8 cellular contexts compared by ENCODE assay signal in genomic region chr5:137888875-137889759, GRCh38. TPM values are rescaled to one million over a fixed set of nuclear protein-coding genes. Genes with fewer than 3 reads are reported as not detected.
A peak's percentile ranks its signal among the peaks of the same experiment; 100 is the strongest.
DNase-seq lines count a peak whose midpoint lies in the region; ATAC-seq and TF ChIP-seq lines count a peak whose summit lies in the region.

Gene PKD2L2 (plus strand): TSS chr5:137889457. CDS start chr5:137889492, 35 bp downstream.

- no peak for TF ChIP-seq CTCF in AG04450 (IDR thresholded peaks at IDR 0.05; ENCODE audit: low read depth, low read length)
- peak in 3 of 6 experiments; percentile 7 to 27 (median 17) for TF ChIP-seq CTCF in adrenal gland (IDR thresholded peaks at IDR 0.05)
- TF ChIP-seq CTCF in uterus (IDR thresholded peaks at IDR 0.05), result peak in 2 of 4 experiments; percentile 10 to 29

- no peaks in the 10 kb centered on the region for H3K36me3 ChIP-seq in adrenal gland (replicated peaks in 1 of 2)
- no peaks in the 10 kb centered on the region for H3K36me3 ChIP-seq in rectal smooth muscle tissue (ENCODE audit: control insufficient read depth, insufficient read depth, low read length)
- no peaks in the 10 kb centered on the region for H3K36me3 ChIP-seq in uterus

- intact Hi-C loops in adrenal gland (cut with DNase I) (no loop called here), right cardiac atrium (cut with DNase I) (no loop called here), uterus (cut with DNase I; ENCODE audit: low total_unique reads) (no loop called here)

- POLR2A ChIA-PET in AG04450 (lab: Yijun Ruan, JAX), result interaction anchor here (0.7 to 1.3 kb wide), 3 partner anchors 35 to 228 kb away, joined by 3 read pairs; no protein-coding TSS in a partner anchor

- ATAC-seq in GM19025 (IDR thresholded peaks at IDR 0.05; ENCODE audit: low read depth, unreplicated experiment) (peak; percentile 96), HG03280 (IDR thresholded peaks at IDR 0.05; ENCODE audit: unreplicated experiment) (peak; percentile 95), right cardiac atrium (peak; percentile 98)

- 10 to 22% (median 17%) methylated on average over 25 to 59 of the region's 59 CpGs for WGBS in adrenal gland, 4 donors
- 11% methylated on average over 59 of the region's 59 CpGs for WGBS in right cardiac atrium

- peak; percentile 78 to 92 for TF ChIP-seq POLR2A in adrenal gland (IDR thresholded peaks at IDR 0.05)
- TF ChIP-seq POLR2A in uterus (IDR thresholded peaks at IDR 0.05), result peak; percentile 31 to 42

- H3K27ac ChIP-seq in AG04450 (ENCODE audit: low read depth, low read length) (peak within 1 kb of the TSS; percentile 52), adrenal gland (peak within 1 kb of the TSS; percentile 81 to 91 (median 89)), right cardiac atrium (ENCODE audit: low read length) (peak within 1 kb of the TSS; percentile 65), rectal smooth muscle tissue (ENCODE audit: low read depth, low read length) (peak within 1 kb of the TSS; percentile 72), uterus (peak within 1 kb of the TSS; percentile 86 to 90)

- H3K4me1 ChIP-seq in adrenal gland (replicated peaks in 1 of 2) (peaks cover 6 to 28% of the 10 kb centered on the region in 2 donors), right cardiac atrium (ENCODE audit: control insufficient read depth, insufficient read depth, low read length) (no peaks in the 10 kb centered on the region), rectal smooth muscle tissue (ENCODE audit: control insufficient read depth, insufficient read depth, low read length) (peaks cover 2% of the 10 kb centered on the region), uterus (no peaks in the 10 kb centered on the region)

- H3K4me3 ChIP-seq in AG04450 (ENCODE audit: low read depth, low read length) (peak within 1 kb of the TSS; percentile 63), adrenal gland (peak within 1 kb of the TSS; percentile 24 to 67 (median 58)), right cardiac atrium (ENCODE audit: low read length) (peak within 1 kb of the TSS; percentile 69), rectal smooth muscle tissue (ENCODE audit: low read length) (peak within 1 kb of the TSS; percentile 75), uterus (peak within 1 kb of the TSS; percentile 27 to 36)

- no peaks in the 10 kb centered on the region for H3K27me3 ChIP-seq in AG04450 (ENCODE audit: control insufficient read depth, insufficient read depth, low read length)
- H3K27me3 ChIP-seq in adrenal gland, result no peaks in the 10 kb centered on the region
- H3K27me3 ChIP-seq in right cardiac atrium (ENCODE audit: control insufficient read depth, insufficient read depth), result no peaks in the 10 kb centered on the region
- peaks cover 4% of the 10 kb centered on the region for H3K27me3 ChIP-seq in rectal smooth muscle tissue (ENCODE audit: control insufficient read depth, insufficient read depth, low read length)
- H3K27me3 ChIP-seq in uterus, result no peaks in the 10 kb centered on the region

- CTCF ChIA-PET in AG04450 (lab: Charles Lee), result interaction anchor here (0.6 to 3.7 kb wide), 3 partner anchors 97 to 111 kb away, joined by 3 to 15 read pairs (median 3); no protein-coding TSS in a partner anchor

- peak within 1 kb of the TSS; percentile 70 for H3K9ac ChIP-seq in rectal smooth muscle tissue (ENCODE audit: low read length)

- H3K9me3 ChIP-seq in AG04450 (ENCODE audit: control insufficient read depth, insufficient read depth, low read length), result peaks cover 8% of the 10 kb centered on the region
- H3K9me3 ChIP-seq in adrenal gland (replicated peaks in 1 of 3), result no peaks in the 10 kb centered on the region
- H3K9me3 ChIP-seq in right cardiac atrium (ENCODE audit: control insufficient read depth, low read length), result no peaks in the 10 kb centered on the region
- no peaks in the 10 kb centered on the region for H3K9me3 ChIP-seq in uterus

- DNase-seq in AG04450 (ENCODE audit: low read depth, low spot score) (peak; percentile 48), T follicular helper cell (ENCODE audit: low read depth) (peak; percentile 61), adrenal gland (peak; percentile 88 to 94 (median 89)), right cardiac atrium (peak; percentile 92 to 96 (median 96)), uterus (peak; percentile 69 to 84)

RNA-seq across cellular contexts. Expression of gene PKD2L2, which starts in this region (rescaled TPM):
- polyA plus RNA-seq in AG04450 (2011; rRNA removed) (0.09 TPM in 1 of 2 replicates, not detected in the other), adrenal gland (under 1 TPM in 2 of 3 donors, not detected in 1; 0.17 to 0.66 TPM), right cardiac atrium (0.18 TPM)
- not detected in 2 replicates for polyA minus RNA-seq in AG04450 (2011; rRNA and poly(A)+ RNA removed)
- total RNA-seq in adrenal gland (under 1 TPM in 4 of 8 donors, not detected in 4; 0.14 to 0.52 (median 0.48) TPM), right cardiac atrium (under 1 TPM in 3 of 4 donors, not detected in 1; 0.32 to 0.85 (median 0.71) TPM), uterus (not detected)

Comparison
In these comparisons a context has a peak if more than half of its experiments do, and no peak if none do; other contexts are left out.
1. Peak in every context shown above with its lines: DNase-seq, ATAC-seq, H3K4me3 ChIP-seq and H3K27ac ChIP-seq.
2. Peak in DNase-seq, H3K4me3 ChIP-seq and H3K27ac ChIP-seq in AG04450; RNA of the gene not detected or under 1 TPM.
3. Peak in DNase-seq, H3K4me3 ChIP-seq and H3K27ac ChIP-seq in adrenal gland; RNA of the gene not detected or under 1 TPM.
4. Peak in DNase-seq, ATAC-seq, H3K4me3 ChIP-seq and H3K27ac ChIP-seq in right cardiac atrium; RNA of the gene not detected or under 1 TPM.
5. Peak in DNase-seq, H3K4me3 ChIP-seq and H3K27ac ChIP-seq in uterus; RNA of the gene not detected or under 1 TPM.